In genomic region chr12:57546438-57547365, GRCh38 we compare ENCODE assay signal across 8 cellular contexts. TPM values are rescaled to one million over a fixed set of nuclear protein-coding genes. Genes with fewer than 3 reads are reported as not detected.
DNase-seq lines count a peak whose midpoint lies in the region; ATAC-seq and TF ChIP-seq lines count a peak whose summit lies in the region.

Gene DCTN2, minus strand, starts transcription at chr12:57547192. Its CDS starts 129 bp downstream, at chr12:57547063.

- H3K36me3 ChIP-seq in thymus (ENCODE audit: control insufficient read depth, insufficient read depth), result peaks cover under 1% of the 10 kb centered on the region

- peaks cover 12% of the 10 kb centered on the region for H3K4me1 ChIP-seq in thymus (ENCODE audit: control insufficient read depth, insufficient read depth, low read length)

- H3K27me3 Mint-ChIP-seq in activated naive CD8-positive, alpha-beta T cell, result no peaks in the 10 kb centered on the region
- H3K27me3 Mint-ChIP-seq in glutamatergic neuron (ENCODE audit: unreplicated experiment), result peaks cover 22% of the 10 kb centered on the region
- H3K27me3 Mint-ChIP-seq in osteocyte (ENCODE audit: unreplicated experiment), result peaks cover 26% of the 10 kb centered on the region

- peaks cover 21% of the 10 kb centered on the region for H3K27me3 ChIP-seq in thymus (ENCODE audit: control insufficient read depth, insufficient read depth)

- 1% methylated on average over 58 of the region's 58 CpGs for WGBS in thymus

- TF ChIP-seq CTCF in GM12864 (IDR thresholded peaks at IDR 0.05; ENCODE audit: low read depth, low read length, missing control alignments) (peak; percentile 30), glutamatergic neuron (IDR thresholded peaks at IDR 0.05; ENCODE audit: partially characterized antibody, unreplicated experiment) (no peak), osteocyte (IDR thresholded peaks at IDR 0.05) (peak; percentile 23)

- no peaks in the 10 kb centered on the region for H3K9me3 ChIP-seq in thymus (ENCODE audit: control insufficient read depth)

- ATAC-seq in HG02623 (IDR thresholded peaks at IDR 0.05; ENCODE audit: unreplicated experiment), result peak; percentile 98

- H3K4me3 ChIP-seq in GM12864 (ENCODE audit: low read depth, low read length) (peak within 1 kb of the TSS; percentile 67), thymus (ENCODE audit: low read length) (peak within 1 kb of the TSS; percentile 97)

- peak within 1 kb of the TSS; percentile 97 for H3K27ac Mint-ChIP-seq in activated naive CD8-positive, alpha-beta T cell
- H3K27ac Mint-ChIP-seq in glutamatergic neuron (ENCODE audit: unreplicated experiment) (peak within 1 kb of the TSS; percentile 100), osteocyte (ENCODE audit: unreplicated experiment) (peak within 1 kb of the TSS; percentile 93)

- H3K9me3 Mint-ChIP-seq in activated naive CD8-positive, alpha-beta T cell (ENCODE audit: low read depth), result no peaks in the 10 kb centered on the region
- H3K9me3 Mint-ChIP-seq in glutamatergic neuron (ENCODE audit: unreplicated experiment) (peaks cover 21% of the 10 kb centered on the region), osteocyte (ENCODE audit: unreplicated experiment) (no peaks in the 10 kb centered on the region)

- peak within 1 kb of the TSS; percentile 98 for H3K4me3 Mint-ChIP-seq in activated naive CD8-positive, alpha-beta T cell
- H3K4me3 Mint-ChIP-seq in glutamatergic neuron (ENCODE audit: unreplicated experiment), result peak within 1 kb of the TSS; percentile 100
- H3K4me3 Mint-ChIP-seq in osteocyte (ENCODE audit: unreplicated experiment), result peak within 1 kb of the TSS; percentile 98

- peak within 1 kb of the TSS; percentile 68 for H3K27ac ChIP-seq in thymus (ENCODE audit: low read depth)

- peak; percentile 93 for DNase-seq in GM12864 (ENCODE audit: low read depth)
- DNase-seq in NCI-H1105 (lab: John Stamatoyannopoulos, UW), result peak; percentile 83
- peak; percentile 90 for DNase-seq in SKM-1 treated with dmso at 0.1 percent for 144 hours (lab: John Stamatoyannopoulos, UW; ENCODE audit: unreplicated experiment)
- DNase-seq in glutamatergic neuron, result peak; percentile 94
- peak; percentile 98 for DNase-seq in osteocyte (ENCODE audit: extremely low spot score, unreplicated experiment)

- peaks cover 44% of the 10 kb centered on the region for H3K4me1 Mint-ChIP-seq in activated naive CD8-positive, alpha-beta T cell (ENCODE audit: low read depth)
- H3K4me1 Mint-ChIP-seq in glutamatergic neuron (ENCODE audit: low read depth, unreplicated experiment), result peaks cover 38% of the 10 kb centered on the region
- peaks cover 40% of the 10 kb centered on the region for H3K4me1 Mint-ChIP-seq in osteocyte (ENCODE audit: unreplicated experiment)

- peaks cover 2% of the 10 kb centered on the region for H3K36me3 Mint-ChIP-seq in activated naive CD8-positive, alpha-beta T cell
- H3K36me3 Mint-ChIP-seq in glutamatergic neuron (ENCODE audit: unreplicated experiment) (peaks cover 4% of the 10 kb centered on the region), osteocyte (ENCODE audit: unreplicated experiment) (peaks cover 7% of the 10 kb centered on the region)

RNA-seq across cellular contexts. Expression of gene DCTN2, which starts in this region (rescaled TPM):
- total RNA-seq in glutamatergic neuron (ENCODE audit: unreplicated experiment), result 484 TPM
- total RNA-seq in osteocyte, result 149 and 155 TPM in 2 replicates
- 79.7 TPM for polyA plus RNA-seq in thymus

Comparison
In these comparisons a context has a peak if more than half of its experiments do, and no peak if none do; other contexts are left out.
1. Peak in every context shown above with its lines: DNase-seq, ATAC-seq, H3K4me3 ChIP-seq and H3K27ac ChIP-seq.